7 cellular contexts compared by ENCODE assay signal in genomic region chr7:112958775-112959174, GRCh38.
"Had no signal": no experiment of that assay in that cellular context is flagged by ENCODE, and none has a peak within 500 bp of the region (broad histone marks: within the 10 kb centered on the region; RNA-seq: fewer than 3 reads in every experiment).

No MANE protein-coding gene starts in this region.

- FAIRE-seq: HTR-8/SVneo had no signal

- DNase-seq: H9, HCEC 1CT, IMR-90, KBM-7 had no signal

- ATAC-seq: GM23338 had no signal

- H3K4me3 ChIP-seq: GM23338 had no signal

- H3K27ac ChIP-seq: KMS-11 had no signal

- H3K4me2 ChIP-seq: GM23338, KMS-11 had no signal

- H3K9ac ChIP-seq: KMS-11 had no signal

- H2AFZ ChIP-seq: GM23338 had no signal
